In genomic region chr16:48112603-48113400, GRCh38 we compare ENCODE assay signal across 19 cellular contexts. TPM values are rescaled to one million over a fixed set of nuclear protein-coding genes. Genes with fewer than 3 reads are reported as not detected.
"Had no signal": no experiment of that assay in that cellular context is flagged by ENCODE, and none has a peak within 500 bp of the region (broad histone marks: within the 10 kb centered on the region; RNA-seq: fewer than 3 reads in every experiment).

No MANE protein-coding gene starts in this region.

- DNase-seq: activated CD4-positive, alpha-beta T cell treated with anti-CD3 and anti-CD28 coated beads for 1 hour; activated CD4-positive, alpha-beta T cell treated with anti-CD3 and anti-CD28 coated beads, Interleukin-2, amount 50 U/mL, for 48 hours; activated naive CD4-positive, alpha-beta T cell treated with Interleukin-2 at 50 U/mL for 16 hours; left lung; stimulated activated CD4-positive, alpha-beta T cell treated with anti-CD3 and anti-CD28 coated beads, Interleukin-1b, Interleukin-23, amount 100 ng/mL, for 48 hours; stimulated activated naive CD8-positive, alpha-beta T cell treated with anti-CD3 and anti-CD28 coated beads, Interleukin-15, amount 100 ng/mL, for 72 hours; T-helper 1 cell; T1000 had no signal

- H3K27ac ChIP-seq: dorsolateral prefrontal cortex, gastroesophageal sphincter, hepatocyte, left lung, VCaP had no signal

- H3K27me3 ChIP-seq: hepatocyte, left lung had no signal

- H3K4me1 ChIP-seq: gastroesophageal sphincter, left lung had no signal

- H3K4me3 ChIP-seq: dorsolateral prefrontal cortex, gastroesophageal sphincter, hepatocyte, left lung had no signal

- H3K9me3 ChIP-seq: gastroesophageal sphincter, left lung had no signal

- ATAC-seq: activated T-helper 17 cell treated with anti-CD3 and anti-CD28 coated beads, Interleukin-2, amount 50 U/mL, for 72 hours; gastroesophageal sphincter; left lung; natural killer cell treated with Interleukin-12 subunit alpha and Interleukin-12 subunit beta and Interleukin-15 and Interleukin-18, amount 100 ng/mL, for 72 hours; sciatic nerve; stimulated activated naive CD8-positive, alpha-beta T cell treated with anti-CD3 and anti-CD28 coated beads, Interleukin-15, amount 100 ng/mL, for 72 hours had no signal

- H3K36me3 ChIP-seq: gastroesophageal sphincter, left lung had no signal

RNA-seq across cellular contexts. Expression of gene ABCC12, which starts 43.0 kb away (rescaled TPM):
- total RNA-seq: activated T-helper 17 cell treated with anti-CD3 and anti-CD28 coated beads, Interleukin-2, amount 50 U/mL, for 72 hours; astrocyte; epithelial cell of proximal tubule; gastroesophageal sphincter; hepatocyte; left lung; natural killer cell treated with Interleukin-12 subunit alpha and Interleukin-12 subunit beta and Interleukin-15 and Interleukin-18, amount 100 ng/mL, for 72 hours; posterior vena cava; sciatic nerve; urinary bladder had no signal
- polyA plus RNA-seq: hepatocyte, urinary bladder had no signal
